Comparison of ENCODE assay signal across 1 cellular context in genomic region chr5:147879784-147880183, GRCh38.
TF ChIP-seq lines count a peak whose summit lies in the region.

No MANE protein-coding gene starts in this region.

TF ChIP-seq in GM23338, 12 proteins besides CTCF, POLR2A, EP300 and RAD21 (continued from another document):
- TF ChIP-seq REST (IDR thresholded peaks at IDR 0.05; ENCODE audit: unreplicated experiment) (no peak), CREB1 (CRISPR knock-in tag; IDR thresholded peaks at IDR 0.05; ENCODE audit: low read depth) (no peak), EZH2 (IDR thresholded peaks at IDR 0.05; ENCODE audit: low read depth, unreplicated experiment) (no peak), ZNF331 (CRISPR knock-in tag; IDR thresholded peaks at IDR 0.05; ENCODE audit: low read depth) (no peak)
